ENCODE assay signal across 1 cellular context in genomic region chr7:72949686-72950085, GRCh38.
A peak's percentile ranks its signal among the peaks of the same experiment; 100 is the strongest.
TF ChIP-seq lines count a peak whose summit lies in the region.

No MANE protein-coding gene starts in this region.

TF ChIP-seq in HepG2, 621 proteins besides CTCF, POLR2A, EP300 and RAD21:
- TF ChIP-seq RBM22 (optimal IDR thresholded peaks at IDR 0.05; ENCODE audit: low read length), result peak; percentile 52
